ENCODE assay signal across 8 cellular contexts in genomic region chr13:39612023-39612637, GRCh38. TPM values are rescaled to one million over a fixed set of nuclear protein-coding genes. Genes with fewer than 3 reads are reported as not detected.
DNase-seq lines count a peak whose midpoint lies in the region; ATAC-seq and TF ChIP-seq lines count a peak whose summit lies in the region.

No MANE protein-coding gene starts in this region.

- no peaks in the 10 kb centered on the region for H3K4me1 ChIP-seq in right atrium auricular region
- H3K4me1 ChIP-seq in gastrocnemius medialis, result no peaks in the 10 kb centered on the region

- no peak for TF ChIP-seq POLR2A in gastrocnemius medialis (IDR thresholded peaks at IDR 0.05)

- intact Hi-C loops in gastrocnemius medialis (cut with DNase I; ENCODE audit: low total_unique reads), result loop anchor here (2.0 to 10.0 kb wide), 3 partner anchors 197 to 467 kb away; no protein-coding TSS in a partner anchor

- in situ Hi-C loops in SK-MEL-5 (cut with HindIII; ENCODE audit: low pct_unique_long_range_greater_than_20kb, low sequenced_read_pairs), result no loop called here
- in situ Hi-C loops in gastrocnemius medialis (cut with MboI; ENCODE audit: low sequenced_read_pairs in 4 of 4), result loop anchor here (5.0 to 25.0 kb wide), 7 partner anchors 345 to 575 kb away; partner anchors contain the start of genes NHLRC3 (in 1 of the 4) and PROSER1 (in 1 of the 4)

- TF ChIP-seq CTCF in GM12872 (IDR thresholded peaks at IDR 0.05; ENCODE audit: insufficient read depth, low read depth, low read length) (peak; percentile 76), right atrium auricular region (IDR thresholded peaks at IDR 0.05) (peak; percentile 75 to 84), gastrocnemius medialis (IDR thresholded peaks at IDR 0.05 in 4 of 5, conservative IDR thresholded peaks at IDR 0.05 in 1 of 5) (peak; percentile 69 to 85 (median 80))

- ATAC-seq in gastrocnemius medialis (no peak), GM21381 (IDR thresholded peaks at IDR 0.05; ENCODE audit: unreplicated experiment) (no peak)

- DNase-seq in NAMALWA (ENCODE audit: low spot score), result peak; percentile 85
- peak; percentile 79 for DNase-seq in SK-MEL-5 (ENCODE audit: low read depth, low spot score)
- peak; percentile 62 for DNase-seq in amniotic stem cell (lab: John Stamatoyannopoulos, UW)
- DNase-seq in right atrium auricular region (ENCODE audit: low spot score), result peak; percentile 83
- DNase-seq in gastrocnemius medialis, result peak; percentile 31
- DNase-seq in KG1 (lab: John Stamatoyannopoulos, UW), result no peak

- H3K36me3 ChIP-seq in right atrium auricular region, result no peaks in the 10 kb centered on the region
- no peaks in the 10 kb centered on the region for H3K36me3 ChIP-seq in gastrocnemius medialis

- H3K9me3 ChIP-seq in right atrium auricular region (no peaks in the 10 kb centered on the region), gastrocnemius medialis (no peaks in the 10 kb centered on the region)

- no peaks in the 10 kb centered on the region for H3K27me3 ChIP-seq in right atrium auricular region
- H3K27me3 ChIP-seq in gastrocnemius medialis, result no peaks in the 10 kb centered on the region

- H3K27ac ChIP-seq in right atrium auricular region, result no peak overlapping the region
- H3K27ac ChIP-seq in gastrocnemius medialis, result no peak overlapping the region

- no peak overlapping the region for H3K4me3 ChIP-seq in right atrium auricular region
- no peak overlapping the region for H3K4me3 ChIP-seq in gastrocnemius medialis

RNA-seq across cellular contexts. Expression of gene LHFPL6, which starts 9.1 kb away (rescaled TPM):
- 14.1 and 17.2 TPM in 2 replicates for total RNA-seq in SK-MEL-5 (2014; rRNA removed; shearing (Covaris generic))
- 24.3 and 30.4 TPM in 2 replicates for polyA plus RNA-seq in SK-MEL-5 (2015; cell fraction: cytosol; rRNA removed)
- polyA plus RNA-seq in SK-MEL-5 (2015; cell fraction: nucleus; rRNA removed), result 5.4 and 9.6 TPM in 2 replicates
- 10 to 100 TPM; 39.0 to 57.2 TPM for total RNA-seq in right atrium auricular region
- total RNA-seq in gastrocnemius medialis, result 10 to 100 TPM; 12.7 to 26.3 (median 16.0) TPM

RNA-seq across cellular contexts. Expression of gene COG6, which starts 43.3 kb away (rescaled TPM):
- 21.4 and 24.4 TPM in 2 replicates for total RNA-seq in SK-MEL-5 (2014; rRNA removed; shearing (Covaris generic))
- polyA plus RNA-seq in SK-MEL-5 (2015; cell fraction: cytosol; rRNA removed), result 15.2 and 23.3 TPM in 2 replicates
- polyA plus RNA-seq in SK-MEL-5 (2015; cell fraction: nucleus; rRNA removed), result 26.2 and 55.2 TPM in 2 replicates
- total RNA-seq in right atrium auricular region (10 to 100 TPM; 16.2 to 23.2 TPM), gastrocnemius medialis (10 to 100 TPM in 1 of 4 donors, 1 to 10 TPM in 3; 5.4 to 13.5 (median 7.1) TPM)
